Comparison of ENCODE assay signal across 1 cellular context in the genomic region with DNA sequence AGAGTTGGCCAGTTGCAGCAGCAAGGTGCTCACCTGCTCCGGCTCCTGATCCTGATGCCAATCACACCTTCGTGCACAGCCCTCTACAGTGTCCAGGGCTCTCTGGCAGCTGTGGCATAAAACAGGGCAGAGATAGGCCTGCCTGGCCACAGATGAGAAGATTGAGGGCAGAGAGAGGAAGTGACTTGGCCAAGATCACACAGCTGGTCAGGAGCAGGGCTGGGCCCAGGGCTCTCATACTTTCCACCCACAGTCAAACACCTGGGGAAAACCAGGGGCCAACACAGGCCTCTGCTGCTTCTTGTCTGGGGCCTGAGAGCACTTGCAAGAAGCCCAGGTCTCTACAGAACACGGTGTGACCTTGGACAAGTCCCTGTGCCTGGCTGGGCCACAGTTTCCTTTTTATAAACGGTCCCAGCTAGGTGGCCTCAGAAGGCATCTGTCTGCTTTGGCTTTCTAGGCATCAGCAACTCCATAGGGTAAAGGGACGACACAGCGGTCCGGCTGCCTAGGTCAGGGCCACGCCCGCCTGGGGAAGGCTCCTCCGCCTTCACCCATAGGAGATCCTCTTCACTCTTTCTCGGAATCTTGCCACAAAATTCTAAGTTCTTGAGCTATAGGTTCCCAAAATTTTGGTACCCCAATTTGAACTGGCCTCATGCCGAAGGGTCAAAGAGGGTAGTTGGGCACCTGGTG.
TF ChIP-seq lines count a peak whose summit lies in the region.

No MANE protein-coding gene starts in this region.

TF ChIP-seq in H1, 55 proteins besides CTCF, POLR2A, EP300 and RAD21:
- TF ChIP-seq SP2 (IDR thresholded peaks at IDR 0.05; ENCODE audit: low read length) = no peak
- TF ChIP-seq, protein P1, sequence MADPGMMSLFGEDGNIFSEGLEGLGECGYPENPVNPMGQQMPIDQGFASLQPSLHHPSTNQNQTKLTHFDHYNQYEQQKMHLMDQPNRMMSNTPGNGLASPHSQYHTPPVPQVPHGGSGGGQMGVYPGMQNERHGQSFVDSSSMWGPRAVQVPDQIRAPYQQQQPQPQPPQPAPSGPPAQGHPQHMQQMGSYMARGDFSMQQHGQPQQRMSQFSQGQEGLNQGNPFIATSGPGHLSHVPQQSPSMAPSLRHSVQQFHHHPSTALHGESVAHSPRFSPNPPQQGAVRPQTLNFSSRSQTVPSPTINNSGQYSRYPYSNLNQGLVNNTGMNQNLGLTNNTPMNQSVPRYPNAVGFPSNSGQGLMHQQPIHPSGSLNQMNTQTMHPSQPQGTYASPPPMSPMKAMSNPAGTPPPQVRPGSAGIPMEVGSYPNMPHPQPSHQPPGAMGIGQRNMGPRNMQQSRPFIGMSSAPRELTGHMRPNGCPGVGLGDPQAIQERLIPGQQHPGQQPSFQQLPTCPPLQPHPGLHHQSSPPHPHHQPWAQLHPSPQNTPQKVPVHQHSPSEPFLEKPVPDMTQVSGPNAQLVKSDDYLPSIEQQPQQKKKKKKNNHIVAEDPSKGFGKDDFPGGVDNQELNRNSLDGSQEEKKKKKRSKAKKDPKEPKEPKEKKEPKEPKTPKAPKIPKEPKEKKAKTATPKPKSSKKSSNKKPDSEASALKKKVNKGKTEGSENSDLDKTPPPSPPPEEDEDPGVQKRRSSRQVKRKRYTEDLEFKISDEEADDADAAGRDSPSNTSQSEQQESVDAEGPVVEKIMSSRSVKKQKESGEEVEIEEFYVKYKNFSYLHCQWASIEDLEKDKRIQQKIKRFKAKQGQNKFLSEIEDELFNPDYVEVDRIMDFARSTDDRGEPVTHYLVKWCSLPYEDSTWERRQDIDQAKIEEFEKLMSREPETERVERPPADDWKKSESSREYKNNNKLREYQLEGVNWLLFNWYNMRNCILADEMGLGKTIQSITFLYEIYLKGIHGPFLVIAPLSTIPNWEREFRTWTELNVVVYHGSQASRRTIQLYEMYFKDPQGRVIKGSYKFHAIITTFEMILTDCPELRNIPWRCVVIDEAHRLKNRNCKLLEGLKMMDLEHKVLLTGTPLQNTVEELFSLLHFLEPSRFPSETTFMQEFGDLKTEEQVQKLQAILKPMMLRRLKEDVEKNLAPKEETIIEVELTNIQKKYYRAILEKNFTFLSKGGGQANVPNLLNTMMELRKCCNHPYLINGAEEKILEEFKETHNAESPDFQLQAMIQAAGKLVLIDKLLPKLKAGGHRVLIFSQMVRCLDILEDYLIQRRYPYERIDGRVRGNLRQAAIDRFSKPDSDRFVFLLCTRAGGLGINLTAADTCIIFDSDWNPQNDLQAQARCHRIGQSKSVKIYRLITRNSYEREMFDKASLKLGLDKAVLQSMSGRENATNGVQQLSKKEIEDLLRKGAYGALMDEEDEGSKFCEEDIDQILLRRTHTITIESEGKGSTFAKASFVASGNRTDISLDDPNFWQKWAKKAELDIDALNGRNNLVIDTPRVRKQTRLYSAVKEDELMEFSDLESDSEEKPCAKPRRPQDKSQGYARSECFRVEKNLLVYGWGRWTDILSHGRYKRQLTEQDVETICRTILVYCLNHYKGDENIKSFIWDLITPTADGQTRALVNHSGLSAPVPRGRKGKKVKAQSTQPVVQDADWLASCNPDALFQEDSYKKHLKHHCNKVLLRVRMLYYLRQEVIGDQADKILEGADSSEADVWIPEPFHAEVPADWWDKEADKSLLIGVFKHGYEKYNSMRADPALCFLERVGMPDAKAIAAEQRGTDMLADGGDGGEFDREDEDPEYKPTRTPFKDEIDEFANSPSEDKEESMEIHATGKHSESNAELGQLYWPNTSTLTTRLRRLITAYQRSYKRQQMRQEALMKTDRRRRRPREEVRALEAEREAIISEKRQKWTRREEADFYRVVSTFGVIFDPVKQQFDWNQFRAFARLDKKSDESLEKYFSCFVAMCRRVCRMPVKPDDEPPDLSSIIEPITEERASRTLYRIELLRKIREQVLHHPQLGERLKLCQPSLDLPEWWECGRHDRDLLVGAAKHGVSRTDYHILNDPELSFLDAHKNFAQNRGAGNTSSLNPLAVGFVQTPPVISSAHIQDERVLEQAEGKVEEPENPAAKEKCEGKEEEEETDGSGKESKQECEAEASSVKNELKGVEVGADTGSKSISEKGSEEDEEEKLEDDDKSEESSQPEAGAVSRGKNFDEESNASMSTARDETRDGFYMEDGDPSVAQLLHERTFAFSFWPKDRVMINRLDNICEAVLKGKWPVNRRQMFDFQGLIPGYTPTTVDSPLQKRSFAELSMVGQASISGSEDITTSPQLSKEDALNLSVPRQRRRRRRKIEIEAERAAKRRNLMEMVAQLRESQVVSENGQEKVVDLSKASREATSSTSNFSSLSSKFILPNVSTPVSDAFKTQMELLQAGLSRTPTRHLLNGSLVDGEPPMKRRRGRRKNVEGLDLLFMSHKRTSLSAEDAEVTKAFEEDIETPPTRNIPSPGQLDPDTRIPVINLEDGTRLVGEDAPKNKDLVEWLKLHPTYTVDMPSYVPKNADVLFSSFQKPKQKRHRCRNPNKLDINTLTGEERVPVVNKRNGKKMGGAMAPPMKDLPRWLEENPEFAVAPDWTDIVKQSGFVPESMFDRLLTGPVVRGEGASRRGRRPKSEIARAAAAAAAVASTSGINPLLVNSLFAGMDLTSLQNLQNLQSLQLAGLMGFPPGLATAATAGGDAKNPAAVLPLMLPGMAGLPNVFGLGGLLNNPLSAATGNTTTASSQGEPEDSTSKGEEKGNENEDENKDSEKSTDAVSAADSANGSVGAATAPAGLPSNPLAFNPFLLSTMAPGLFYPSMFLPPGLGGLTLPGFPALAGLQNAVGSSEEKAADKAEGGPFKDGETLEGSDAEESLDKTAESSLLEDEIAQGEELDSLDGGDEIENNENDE (IDR thresholded peaks at IDR 0.05; ENCODE audit: insufficient replicate concordance, low read length) = no peak
- no peak for TF ChIP-seq TCF12 (IDR thresholded peaks at IDR 0.05; ENCODE audit: low read depth, low read length)
- TF ChIP-seq ASH2L (IDR thresholded peaks at IDR 0.05; ENCODE audit: low read length) = no peak
- no peak for TF ChIP-seq TEAD4 (IDR thresholded peaks at IDR 0.05; ENCODE audit: low read depth, low read length)
- TF ChIP-seq KDM1A (IDR thresholded peaks at IDR 0.05; ENCODE audit: borderline replicate concordance, low read length) = no peak
- no peak for TF ChIP-seq CREB1 (IDR thresholded peaks at IDR 0.05)
- no peak for TF ChIP-seq SRF (IDR thresholded peaks at IDR 0.05; ENCODE audit: low read depth, low read length)
- no peak for TF ChIP-seq POU5F1 (IDR thresholded peaks at IDR 0.05; ENCODE audit: low read depth, low read length)
- TF ChIP-seq SIX5 (IDR thresholded peaks at IDR 0.05; ENCODE audit: low read depth, low read length) = no peak
- no peak for TF ChIP-seq CBX5 (IDR thresholded peaks at IDR 0.05; ENCODE audit: low read depth, low read length)
- TF ChIP-seq HDAC2 (IDR thresholded peaks at IDR 0.05; ENCODE audit: borderline replicate concordance in 1 of 2, low read depth in 2 of 2, low read length in 2 of 2) = no peak
- TF ChIP-seq BCL11A (IDR thresholded peaks at IDR 0.05; ENCODE audit: low read depth in 2 of 2, low read length in 2 of 2) = no peak
- TF ChIP-seq SUZ12 (IDR thresholded peaks at IDR 0.05; ENCODE audit: low read length) = no peak
- TF ChIP-seq SIRT6 (IDR thresholded peaks at IDR 0.05; ENCODE audit: low read length) = no peak
- no peak for TF ChIP-seq CHD1 (IDR thresholded peaks at IDR 0.05; ENCODE audit: low read depth, low read length)
- TF ChIP-seq SIN3A (conservative IDR thresholded peaks at IDR 0.05 in 1 of 2, IDR thresholded peaks at IDR 0.05 in 1 of 2; ENCODE audit: low read depth in 1 of 2, low read length in 2 of 2) = no peak
- TF ChIP-seq, protein P2, sequence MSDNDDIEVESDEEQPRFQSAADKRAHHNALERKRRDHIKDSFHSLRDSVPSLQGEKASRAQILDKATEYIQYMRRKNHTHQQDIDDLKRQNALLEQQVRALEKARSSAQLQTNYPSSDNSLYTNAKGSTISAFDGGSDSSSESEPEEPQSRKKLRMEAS (IDR thresholded peaks at IDR 0.05) = no peak
TF ChIP-seq in H1: peak in this region for 0.
